In genomic region chr22:46537946-46538815, GRCh38 we compare ENCODE assay signal across 8 cellular contexts. TPM values are rescaled to one million over a fixed set of nuclear protein-coding genes. Genes with fewer than 3 reads are reported as not detected.
A peak's percentile ranks its signal among the peaks of the same experiment; 100 is the strongest.
DNase-seq lines count a peak whose midpoint lies in the region; ATAC-seq and TF ChIP-seq lines count a peak whose summit lies in the region.

No MANE protein-coding gene starts in this region.

- H3K9me3 Mint-ChIP-seq in chondrocyte (ENCODE audit: low read depth): no peaks in the 10 kb centered on the region

- TF ChIP-seq CTCF in chondrocyte (IDR thresholded peaks at IDR 0.05) (peak; percentile 65), lung (IDR thresholded peaks at IDR 0.05; ENCODE audit: control extremely low read depth, extremely low read depth) (no peak)

- WGBS in lung, 2 donors: 1 to 2% methylated on average over 70 of the region's 70 CpGs

- H3K4me3 ChIP-seq in HUES48 (ENCODE audit: low read depth, low read length): peak overlapping the region; percentile 63
- H3K4me3 ChIP-seq in lung: peak overlapping the region; percentile 27

- DNase-seq in AG08395 (ENCODE audit: low spot score) (peak; percentile 31), chondrocyte (ENCODE audit: low spot score) (peak; percentile 84), lung (ENCODE audit: low spot score) (no peak), SHP77 (lab: John Stamatoyannopoulos, UW) (no peak)

- H3K27ac Mint-ChIP-seq in chondrocyte (ENCODE audit: unreplicated experiment): peak overlapping the region; percentile 91

- H3K4me3 Mint-ChIP-seq in chondrocyte (ENCODE audit: unreplicated experiment): peak overlapping the region; percentile 80

- H3K9ac ChIP-seq in HUES48 (ENCODE audit: low read depth, low read length): no peak overlapping the region

- H3K36me3 ChIP-seq in HUES48 (ENCODE audit: control insufficient read depth, insufficient read depth, low read length) (peaks cover 20% of the 10 kb centered on the region; the same call in 1 of the 2 replicates), lung (ENCODE audit: control insufficient read depth in 2 of 2, insufficient read depth in 2 of 2, low read length in 2 of 2) (no peaks in the 10 kb centered on the region)

- no peak overlapping the region for H3K27ac ChIP-seq in HUES48 (ENCODE audit: low read depth, low read length)
- peak overlapping the region; percentile 47 to 53 for H3K27ac ChIP-seq in lung (ENCODE audit: low read depth in 1 of 2, low read length in 1 of 2)

- H3K9me3 ChIP-seq in HUES48 (ENCODE audit: control insufficient read depth, insufficient read depth, low read length) (no peaks in the 10 kb centered on the region), lung (ENCODE audit: control insufficient read depth in 2 of 2, insufficient read depth in 1 of 2, low read length in 1 of 2) (peaks cover 0 to 6% of the 10 kb centered on the region in 2 donors)

- peaks cover 56% of the 10 kb centered on the region for H3K4me1 Mint-ChIP-seq in chondrocyte (ENCODE audit: low read depth)

- ATAC-seq in lung (ENCODE audit: insufficient read depth, low FRiP score) (peak; percentile 14), GM21526 (IDR thresholded peaks at IDR 0.05; ENCODE audit: low FRiP score, unreplicated experiment) (no peak), HG03571 (IDR thresholded peaks at IDR 0.05; ENCODE audit: unreplicated experiment) (no peak), HG02571 (IDR thresholded peaks at IDR 0.05; ENCODE audit: unreplicated experiment) (no peak)

- 0 out of 2 replicates have a peak, but pooled peaks cover 7% of the 10 kb centered on the region for H3K4me1 ChIP-seq in HUES48 (ENCODE audit: control insufficient read depth, insufficient read depth, low read length)
- peaks cover 0 to 13% of the 10 kb centered on the region in 2 donors for H3K4me1 ChIP-seq in lung (ENCODE audit: control insufficient read depth in 2 of 2, insufficient read depth in 2 of 2, low read length in 2 of 2)

- H3K27me3 ChIP-seq in HUES48 (ENCODE audit: control insufficient read depth, insufficient read depth, low read length) (peaks cover 49% of the 10 kb centered on the region), lung (ENCODE audit: control insufficient read depth, insufficient read depth) (peaks cover 6% of the 10 kb centered on the region)

- H3K36me3 Mint-ChIP-seq in chondrocyte (ENCODE audit: low read depth): peaks cover 1% of the 10 kb centered on the region

- no peaks in the 10 kb centered on the region for H3K27me3 Mint-ChIP-seq in chondrocyte (ENCODE audit: low read depth)

RNA-seq across cellular contexts. Expression of gene CELSR1, which starts 0.8 kb away (rescaled TPM):
- total RNA-seq in chondrocyte (27.9 to 42.7 TPM (median 29.8 TPM) in 3 replicates), lung (10 to 100 TPM; 36.1 to 65.9 TPM)
- 10 to 100 TPM; 14.0 to 29.3 TPM for polyA plus RNA-seq in lung

Comparison
In these comparisons a context has a peak if more than half of its experiments do, and no peak if none do; other contexts are left out.
1. DNase-seq: peak in AG08395 (single experiment) and chondrocyte (single experiment); none in lung (single experiment) and SHP77 (0 of 2).